Comparison of ENCODE assay signal across 18 cellular contexts in genomic region chr6:31717499-31718222, GRCh38. TPM values are rescaled to one million over a fixed set of nuclear protein-coding genes. Genes with fewer than 3 reads are reported as not detected.
DNase-seq lines count a peak whose midpoint lies in the region; ATAC-seq, FAIRE-seq and TF ChIP-seq lines count a peak whose summit lies in the region.
"Had no signal": no experiment of that assay in that cellular context is flagged by ENCODE, and none has a peak within 500 bp of the region (broad histone marks: within the 10 kb centered on the region; RNA-seq: fewer than 3 reads in every experiment).

No MANE protein-coding gene starts in this region.

- no peaks in the 10 kb centered on the region for H4K20me1 ChIP-seq in K562 (replicated peaks; ENCODE audit: control insufficient read depth, insufficient read depth, low read length)

- no peaks in the 10 kb centered on the region for H3K9me1 ChIP-seq in K562 (ENCODE audit: control insufficient read depth, insufficient read depth, low read length)

- CTCF ChIA-PET in K562 (lab: Yijun Ruan, JAX; ENCODE audit: low intra/inter-chr PET ratio) = interaction anchor here (0.6 to 1.1 kb wide), 2 partner anchors 8 to 37 kb away, joined by 3 read pairs; partner anchors contain the start of gene LY6G5C

- intact Hi-C loops in Right ventricle myocardium inferior (cut with DNase I) = no loop called here
- intact Hi-C loops in heart left ventricle (cut with DNase I) = no loop called here
- intact Hi-C loops in K562 (cut with micrococcal nuclease) = no loop called here
- intact Hi-C loops in vagina (cut with DNase I) = no loop called here

- H3K4me1 ChIP-seq in heart left ventricle = no peaks in the 10 kb centered on the region
- H3K4me1 ChIP-seq in K562 (replicated peaks in 1 of 2; ENCODE audit: control insufficient read depth in 2 of 2, insufficient read depth in 2 of 2, low read length in 2 of 2) = peaks cover 19 to 20% of the 10 kb centered on the region in 2 experiments
- H3K4me1 ChIP-seq in vagina = peaks cover 14% of the 10 kb centered on the region
- H3K4me1 ChIP-seq: adrenal gland had no signal

- POLR2A ChIA-PET in K562 (lab: Yijun Ruan, JAX) = interaction anchor here (0.9 to 12.4 kb wide), 5 partner anchors 8 to 108 kb away, joined by 3 to 223 read pairs (median 4); partner anchors contain the start of genes ABHD16A, DDAH2, HSPA1A and HSPA1L

- TF ChIP-seq CTCF in heart left ventricle (IDR thresholded peaks at IDR 0.05) (no peak), K562 (IDR thresholded peaks at IDR 0.05 in 2 of 3, conservative IDR thresholded peaks at IDR 0.05 in 1 of 3; ENCODE audit: insufficient read depth in 2 of 3, low read depth in 1 of 3, low read length in 3 of 3) (peak; percentile 81 to 93 (median 90)), vagina (IDR thresholded peaks at IDR 0.05) (no peak)

- in situ Hi-C loops in K562 (cut with MboI) = no loop called here

- no peaks in the 10 kb centered on the region for H3K79me2 ChIP-seq in K562 (ENCODE audit: control insufficient read depth, insufficient read depth, low read length)

- peak; percentile 86 for FAIRE-seq in K562 (lab: Jason Lieb, UNC)
- FAIRE-seq: GM18507 had no signal

- H3K9ac ChIP-seq in K562 (ENCODE audit: insufficient read depth in 1 of 2, low read depth in 2 of 2, low read length in 2 of 2) = peak overlapping the region in 1 of 2 experiments; percentile 76; a peak in 2 of 4 replicates

- DNase-seq in Right ventricle myocardium inferior (ENCODE audit: missing footprints) = peak; percentile 44
- no peak for DNase-seq in heart left ventricle
- peak; percentile 85 to 90 (median 86) for DNase-seq in K562 (ENCODE audit: extremely low read depth in 1 of 4, low spot score in 3 of 4)
- DNase-seq in kidney tubule cell (ENCODE audit: low spot score) = peak; percentile 48
- DNase-seq in vagina (ENCODE audit: extremely low spot score in 2 of 2) = no peak
- DNase-seq in cerebellar nuclear complex (lab: John Stamatoyannopoulos, UW) = no peak
- DNase-seq in glomerular visceral epithelial cell (ENCODE audit: extremely low spot score) = no peak
- DNase-seq: activated T-cell treated with anti-CD3 and anti-CD28 coated beads for 4 hours, adrenal gland, dermis blood vessel endothelial cell, foreskin fibroblast, NCI-H446, SHP77 treated with DMSO at 0.1 percent for 48 hours had no signal

- no peak overlapping the region for H3K4me3 ChIP-seq in heart left ventricle
- H3K4me3 ChIP-seq in K562 = no peak overlapping the region
- H3K4me3 ChIP-seq in vagina = no peak overlapping the region
- H3K4me3 ChIP-seq: adrenal gland had no signal

- no peaks in the 10 kb centered on the region for H3K27me3 ChIP-seq in heart left ventricle
- H3K27me3 ChIP-seq in K562 (ENCODE audit: control insufficient read depth in 2 of 2, insufficient read depth in 2 of 2, low read length in 2 of 2) = no peaks in the 10 kb centered on the region
- no peaks in the 10 kb centered on the region for H3K27me3 ChIP-seq in vagina
- H3K27me3 ChIP-seq: adrenal gland had no signal

- no peak overlapping the region for H3K27ac ChIP-seq in heart left ventricle
- H3K27ac ChIP-seq in K562 (ENCODE audit: extremely low read depth, low read depth, low read length) = no peak overlapping the region
- peak overlapping the region; percentile 71 for H3K27ac ChIP-seq in vagina
- H3K27ac ChIP-seq: adrenal gland had no signal

- 61 to 75% (median 68%) methylated on average over 10 of the region's 10 CpGs for WGBS in heart left ventricle, 4 donors
- WGBS in K562 (ENCODE audit: insufficient coverage, low coverage, missing lambda C conversion rate) = 31% methylated on average over 10 of the region's 10 CpGs

- H3K36me3 ChIP-seq in heart left ventricle = no peaks in the 10 kb centered on the region
- no peaks in the 10 kb centered on the region for H3K36me3 ChIP-seq in K562 (ENCODE audit: control insufficient read depth, insufficient read depth, low read length)
- H3K36me3 ChIP-seq in vagina = no peaks in the 10 kb centered on the region
- H3K36me3 ChIP-seq: adrenal gland had no signal

- peak; percentile 22 to 55; a peak in 3 of 4 replicates for TF ChIP-seq RAD21 in K562 (CRISPR knock-in tag; conservative IDR thresholded peaks at IDR 0.05 in 1 of 2, IDR thresholded peaks at IDR 0.05 in 1 of 2)

- no peak for TF ChIP-seq POLR2A in heart left ventricle (IDR thresholded peaks at IDR 0.05)
- no peak for TF ChIP-seq POLR2A in K562 (conservative IDR thresholded peaks at IDR 0.05)
- TF ChIP-seq POLR2A in vagina (IDR thresholded peaks at IDR 0.05) = no peak

- ATAC-seq in Right ventricle myocardium inferior = no peak
- no peak for ATAC-seq in heart left ventricle
- peak; percentile 91 for ATAC-seq in K562
- ATAC-seq in GM18909 (IDR thresholded peaks at IDR 0.05; ENCODE audit: poor library complexity, unreplicated experiment) = no peak

- peak overlapping the region; percentile 40 for H3K4me2 ChIP-seq in K562 (ENCODE audit: insufficient read depth, low read length)

- no peaks in the 10 kb centered on the region for H3K9me3 ChIP-seq in heart left ventricle
- H3K9me3 ChIP-seq in K562 (replicated peaks; ENCODE audit: control insufficient read depth, insufficient read depth, low read depth, low read length) = no peaks in the 10 kb centered on the region
- no peaks in the 10 kb centered on the region for H3K9me3 ChIP-seq in vagina
- H3K9me3 ChIP-seq: adrenal gland had no signal

- no peak for TF ChIP-seq EP300 in K562 (IDR thresholded peaks at IDR 0.05; ENCODE audit: low read length)

- no TSS peak for BruUV-seq in K562 (replicated peaks; lab: Mats Ljungman, UMichigan)

- H2AFZ ChIP-seq in K562 (ENCODE audit: low read depth, low read length) = peak overlapping the region; percentile 80

RNA-seq across cellular contexts. Expression of gene LY6G6D, which starts 2.5 kb away (rescaled TPM):
- total RNA-seq in Right ventricle myocardium inferior (not detected), heart left ventricle (under 1 TPM in 1 of 9 donors, not detected in 8; 0.75 TPM), K562 (2014; rRNA removed) (not detected in 2 replicates), K562 (2014; rRNA removed; fragmentation: Illumina TruSeq; extraction: Trizol) (not detected in 2 replicates), K562 (2015; rRNA removed; fragmentation: Illumina TruSeq; extraction: Trizol) (not detected in 2 replicates), K562 (2021) (not detected in 2 replicates), vagina (not detected)
- polyA plus RNA-seq in heart left ventricle (not detected), K562 (2011; rRNA removed) (0.38 TPM in 1 of 2 replicates, not detected in the other), K562 (2014; fragmentation: Illumina TruSeq; extraction: Trizol) (not detected in 2 replicates), K562 (2014; fragmentation: Nextera tagmentation; extraction: Ambion mirVana) (under 1 TPM in 1 of 2 experiments, not detected in 1; 0.30 TPM), K562 (2014; rRNA removed) (not detected in 2 replicates)
- total RNA-seq in K562 (2011; cell fraction: chromatin; rRNA removed; ENCODE audit: low replicate concordance) = not detected in 2 replicates
- not detected in 2 replicates for total RNA-seq in K562 (2011; cell fraction: nucleolus; rRNA removed)
- total RNA-seq in K562 (2011; cell fraction: nucleoplasm; rRNA removed) = not detected in 2 replicates
- polyA plus RNA-seq in K562 (2011; cell fraction: cytosol; rRNA removed) = 0.69 TPM in 1 of 2 replicates, not detected in the other
- not detected in 2 replicates for polyA plus RNA-seq in K562 (2011; cell fraction: nucleus; rRNA removed)
- polyA plus RNA-seq in K562 (2012) = 0.21 and 0.58 TPM in 2 replicates
- polyA minus RNA-seq in K562 (2011; rRNA and poly(A)+ RNA removed) = not detected in 2 replicates
- polyA minus RNA-seq in K562 (2011; cell fraction: cytosol; rRNA and poly(A)+ RNA removed) = not detected in 2 replicates
- polyA minus RNA-seq in K562 (2011; cell fraction: nucleus; rRNA and poly(A)+ RNA removed) = not detected in 2 replicates
- total RNA-seq: adrenal gland, dermis blood vessel endothelial cell, left colon, M059J had no signal
- polyA plus RNA-seq: adrenal gland, neural cell had no signal

RNA-seq across cellular contexts. Expression of gene LY6G6C, which starts 3.9 kb away (rescaled TPM):
- total RNA-seq in Right ventricle myocardium inferior (not detected), heart left ventricle (under 1 TPM in 1 of 9 donors, not detected in 8; 0.27 TPM), K562 (2014; rRNA removed) (not detected in 2 replicates), K562 (2014; rRNA removed; fragmentation: Illumina TruSeq; extraction: Trizol) (not detected in 2 replicates), K562 (2015; rRNA removed; fragmentation: Illumina TruSeq; extraction: Trizol) (not detected in 2 replicates), K562 (2021) (0.20 TPM in 1 of 2 replicates, not detected in the other), vagina (not detected)
- polyA plus RNA-seq in heart left ventricle (not detected), K562 (2011; rRNA removed) (0.20 and 0.35 TPM in 2 replicates), K562 (2014; fragmentation: Illumina TruSeq; extraction: Trizol) (0.33 TPM in 1 of 2 replicates, not detected in the other), K562 (2014; fragmentation: Nextera tagmentation; extraction: Ambion mirVana) (under 1 TPM in 1 of 2 experiments, not detected in 1; 0.06 TPM), K562 (2014; rRNA removed) (0.09 TPM in 1 of 2 replicates, not detected in the other)
- 2.3 and 4.9 TPM in 2 replicates for total RNA-seq in K562 (2011; cell fraction: chromatin; rRNA removed; ENCODE audit: low replicate concordance)
- 1.8 and 2.0 TPM in 2 replicates for total RNA-seq in K562 (2011; cell fraction: nucleolus; rRNA removed)
- 3.0 and 6.3 TPM in 2 replicates for total RNA-seq in K562 (2011; cell fraction: nucleoplasm; rRNA removed)
- polyA plus RNA-seq in K562 (2011; cell fraction: cytosol; rRNA removed) = 0.32 and 0.40 TPM in 2 replicates
- 2.0 and 2.1 TPM in 2 replicates for polyA plus RNA-seq in K562 (2011; cell fraction: nucleus; rRNA removed)
- polyA plus RNA-seq in K562 (2012) = 0.14 and 0.48 TPM in 2 replicates
- polyA minus RNA-seq in K562 (2011; rRNA and poly(A)+ RNA removed) = not detected in 2 replicates
- not detected in 2 replicates for polyA minus RNA-seq in K562 (2011; cell fraction: cytosol; rRNA and poly(A)+ RNA removed)
- polyA minus RNA-seq in K562 (2011; cell fraction: nucleus; rRNA and poly(A)+ RNA removed) = 0.54 and 0.56 TPM in 2 replicates
- total RNA-seq: adrenal gland, dermis blood vessel endothelial cell, left colon, M059J had no signal
- polyA plus RNA-seq: adrenal gland had no signal

RNA-seq across cellular contexts. Expression of gene MPIG6B, which starts 5.5 kb away (rescaled TPM):
- 0.70 TPM for total RNA-seq in Right ventricle myocardium inferior
- total RNA-seq in heart left ventricle = under 1 TPM in 7 of 9 donors, not detected in 2; 0.19 to 1.00 (median 0.42) TPM
- under 1 TPM; 0.17 to 0.23 TPM for polyA plus RNA-seq in heart left ventricle
- total RNA-seq in K562 (2011; cell fraction: chromatin; rRNA removed; ENCODE audit: low replicate concordance) = 0.23 and 0.79 TPM in 2 replicates
- 0.79 and 0.83 TPM in 2 replicates for total RNA-seq in K562 (2011; cell fraction: nucleolus; rRNA removed)
- 0.73 and 1.4 TPM in 2 replicates for total RNA-seq in K562 (2011; cell fraction: nucleoplasm; rRNA removed)
- total RNA-seq in K562 (2014; rRNA removed) = 0.45 TPM in 1 of 2 replicates, not detected in the other
- 0.11 and 0.13 TPM in 2 replicates for total RNA-seq in K562 (2014; rRNA removed; fragmentation: Illumina TruSeq; extraction: Trizol)
- 0.14 TPM in 1 of 2 replicates, not detected in the other for total RNA-seq in K562 (2015; rRNA removed; fragmentation: Illumina TruSeq; extraction: Trizol)
- total RNA-seq in K562 (2021) = 0.47 and 0.75 TPM in 2 replicates
- 0.24 and 0.30 TPM in 2 replicates for polyA plus RNA-seq in K562 (2011; rRNA removed)
- polyA plus RNA-seq in K562 (2011; cell fraction: cytosol; rRNA removed) = 0.36 and 0.44 TPM in 2 replicates
- 0.80 and 2.1 TPM in 2 replicates for polyA plus RNA-seq in K562 (2011; cell fraction: nucleus; rRNA removed)
- 0.73 and 1.2 TPM in 2 replicates for polyA plus RNA-seq in K562 (2012)
- 0.75 and 0.77 TPM in 2 replicates for polyA plus RNA-seq in K562 (2014; fragmentation: Illumina TruSeq; extraction: Trizol)
- under 1 TPM; 0.15 to 0.32 TPM for polyA plus RNA-seq in K562 (2014; fragmentation: Nextera tagmentation; extraction: Ambion mirVana)
- 0.27 and 1.2 TPM in 2 replicates for polyA plus RNA-seq in K562 (2014; rRNA removed)
- polyA minus RNA-seq in K562 (2011; rRNA and poly(A)+ RNA removed) = 0.18 TPM in 1 of 2 replicates, not detected in the other
- polyA minus RNA-seq in K562 (2011; cell fraction: cytosol; rRNA and poly(A)+ RNA removed) = 0.48 TPM in 1 of 2 replicates, not detected in the other
- polyA minus RNA-seq in K562 (2011; cell fraction: nucleus; rRNA and poly(A)+ RNA removed) = 0.33 and 0.40 TPM in 2 replicates
- not detected for total RNA-seq in vagina
- total RNA-seq: dermis blood vessel endothelial cell, M059J had no signal
- polyA plus RNA-seq: neural cell had no signal

RNA-seq across cellular contexts. Expression of gene LY6G6F, which starts 11.0 kb away (rescaled TPM):
- total RNA-seq in Right ventricle myocardium inferior = not detected
- total RNA-seq in heart left ventricle = not detected
- polyA plus RNA-seq in heart left ventricle = not detected
- total RNA-seq in K562 (2011; cell fraction: chromatin; rRNA removed; ENCODE audit: low replicate concordance) = 0.35 TPM in 1 of 2 replicates, not detected in the other
- total RNA-seq in K562 (2011; cell fraction: nucleolus; rRNA removed) = 1.4 TPM in 1 of 2 replicates, not detected in the other
- 0.99 and 1.2 TPM in 2 replicates for total RNA-seq in K562 (2011; cell fraction: nucleoplasm; rRNA removed)
- total RNA-seq in K562 (2014; rRNA removed) = 0.50 TPM in 1 of 2 replicates, not detected in the other
- 0.35 TPM in 1 of 2 replicates, not detected in the other for total RNA-seq in K562 (2014; rRNA removed; fragmentation: Illumina TruSeq; extraction: Trizol)
- 0.14 TPM in 1 of 2 replicates, not detected in the other for total RNA-seq in K562 (2015; rRNA removed; fragmentation: Illumina TruSeq; extraction: Trizol)
- 0.18 TPM in 1 of 2 replicates, not detected in the other for total RNA-seq in K562 (2021)
- polyA plus RNA-seq in K562 (2011; rRNA removed) = 0.20 TPM in 1 of 2 replicates, not detected in the other
- 0.58 TPM in 1 of 2 replicates, not detected in the other for polyA plus RNA-seq in K562 (2011; cell fraction: cytosol; rRNA removed)
- polyA plus RNA-seq in K562 (2011; cell fraction: nucleus; rRNA removed) = 0.23 TPM in 1 of 2 replicates, not detected in the other
- 0.30 TPM in 1 of 2 replicates, not detected in the other for polyA plus RNA-seq in K562 (2012)
- 0.33 and 0.39 TPM in 2 replicates for polyA plus RNA-seq in K562 (2014; fragmentation: Illumina TruSeq; extraction: Trizol)
- under 1 TPM; 0.28 to 0.49 TPM for polyA plus RNA-seq in K562 (2014; fragmentation: Nextera tagmentation; extraction: Ambion mirVana)
- 1.1 TPM in 1 of 2 replicates, not detected in the other for polyA plus RNA-seq in K562 (2014; rRNA removed)
- polyA minus RNA-seq in K562 (2011; rRNA and poly(A)+ RNA removed) = 0.36 TPM in 1 of 2 replicates, not detected in the other
- not detected in 2 replicates for polyA minus RNA-seq in K562 (2011; cell fraction: cytosol; rRNA and poly(A)+ RNA removed)
- 0.67 TPM in 1 of 2 replicates, not detected in the other for polyA minus RNA-seq in K562 (2011; cell fraction: nucleus; rRNA and poly(A)+ RNA removed)
- total RNA-seq in vagina = not detected
- total RNA-seq: adrenal gland, dermis blood vessel endothelial cell, left colon, M059J had no signal
- polyA plus RNA-seq: adrenal gland, neural cell had no signal

RNA-seq across cellular contexts. Expression of gene DDAH2, which starts 11.4 kb away (rescaled TPM):
- total RNA-seq in Right ventricle myocardium inferior (40.6 TPM), heart left ventricle (10 to 100 TPM; 42.3 to 69.7 (median 53.2) TPM), K562 (2014; rRNA removed) (45.4 and 59.1 TPM in 2 replicates), K562 (2014; rRNA removed; fragmentation: Illumina TruSeq; extraction: Trizol) (10.6 and 12.7 TPM in 2 replicates), K562 (2015; rRNA removed; fragmentation: Illumina TruSeq; extraction: Trizol) (32.3 and 34.6 TPM in 2 replicates), K562 (2021) (31.4 and 36.3 TPM in 2 replicates), vagina (108 TPM)
- polyA plus RNA-seq in heart left ventricle (10 to 100 TPM; 62.1 to 80.5 TPM), K562 (2011; rRNA removed) (21.4 and 30.4 TPM in 2 replicates), K562 (2014; fragmentation: Illumina TruSeq; extraction: Trizol) (15.6 and 29.3 TPM in 2 replicates), K562 (2014; fragmentation: Nextera tagmentation; extraction: Ambion mirVana) (1 to 10 TPM; 1.8 to 3.4 TPM), K562 (2014; rRNA removed) (36.2 and 42.1 TPM in 2 replicates)
- 32.6 and 90.1 TPM in 2 replicates for total RNA-seq in K562 (2011; cell fraction: chromatin; rRNA removed; ENCODE audit: low replicate concordance)
- 71.7 and 82.4 TPM in 2 replicates for total RNA-seq in K562 (2011; cell fraction: nucleolus; rRNA removed)
- total RNA-seq in K562 (2011; cell fraction: nucleoplasm; rRNA removed) = 58.1 and 66.3 TPM in 2 replicates
- polyA plus RNA-seq in K562 (2011; cell fraction: cytosol; rRNA removed) = 43.7 and 63.5 TPM in 2 replicates
- polyA plus RNA-seq in K562 (2011; cell fraction: nucleus; rRNA removed) = 124 and 167 TPM in 2 replicates
- polyA plus RNA-seq in K562 (2012) = 54.5 and 69.9 TPM in 2 replicates
- 3.4 and 4.6 TPM in 2 replicates for polyA minus RNA-seq in K562 (2011; rRNA and poly(A)+ RNA removed)
- 9.1 and 12.9 TPM in 2 replicates for polyA minus RNA-seq in K562 (2011; cell fraction: cytosol; rRNA and poly(A)+ RNA removed)
- 21.1 and 26.4 TPM in 2 replicates for polyA minus RNA-seq in K562 (2011; cell fraction: nucleus; rRNA and poly(A)+ RNA removed)

Comparison
In these comparisons a context has a peak if more than half of its experiments do, and no peak if none do; other contexts are left out.
1. DNase-seq: peak in Right ventricle myocardium inferior (single experiment), K562 (4 of 4) and kidney tubule cell (single experiment); none in heart left ventricle (0 of 5), vagina (0 of 2), cerebellar nuclear complex (0 of 2) and glomerular visceral epithelial cell (single experiment).
2. CTCF ChIP-seq: peak in K562 (3 of 3); none in heart left ventricle (0 of 12) and vagina (0 of 3).